In the genomic region with DNA sequence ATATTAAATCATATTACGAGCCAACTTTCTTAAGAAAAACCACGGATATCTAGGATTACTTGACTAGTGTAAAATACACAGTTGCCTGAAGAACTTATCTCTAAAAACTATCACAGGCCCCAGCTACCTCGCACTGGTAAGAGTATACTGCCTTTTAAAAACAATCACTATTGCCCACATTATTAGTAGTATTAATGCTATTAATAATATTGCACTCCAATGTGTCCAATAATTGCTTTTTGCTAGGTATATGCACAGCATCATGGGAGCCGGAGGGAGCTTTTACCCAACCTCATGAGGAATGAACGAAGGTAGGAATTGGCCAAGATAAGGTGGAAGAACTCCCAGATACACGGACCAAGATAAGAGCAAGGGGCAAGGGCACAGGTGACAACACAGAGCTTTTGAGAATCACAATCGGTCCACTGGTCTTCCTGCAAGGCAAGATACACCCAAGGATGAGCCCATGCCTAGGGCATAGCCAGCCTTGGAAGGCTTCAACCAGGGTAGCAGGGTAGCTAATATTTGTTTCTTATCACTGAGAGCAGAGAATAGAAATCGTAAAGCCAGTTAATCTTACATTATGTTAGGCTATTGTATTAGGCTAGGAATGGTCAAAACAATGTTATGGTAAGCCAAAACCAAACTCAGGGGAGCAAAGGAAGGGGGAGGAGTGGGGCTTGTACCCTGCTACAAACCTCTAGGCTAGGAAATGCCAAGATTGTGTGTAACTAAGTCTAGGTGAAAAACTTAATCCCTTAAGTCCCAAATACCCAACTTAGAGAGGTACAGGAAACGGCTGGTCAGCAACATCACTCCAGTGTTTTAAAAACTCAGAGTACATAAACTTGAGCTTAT, we compare ENCODE assay signal across 2 cellular contexts.
TF ChIP-seq lines count a peak whose summit lies in the region.

No MANE protein-coding gene starts in this region.

TF ChIP-seq in GM23338, 12 proteins besides CTCF, POLR2A, EP300 and RAD21 (continued from another document):
- TF ChIP-seq, protein P1, sequence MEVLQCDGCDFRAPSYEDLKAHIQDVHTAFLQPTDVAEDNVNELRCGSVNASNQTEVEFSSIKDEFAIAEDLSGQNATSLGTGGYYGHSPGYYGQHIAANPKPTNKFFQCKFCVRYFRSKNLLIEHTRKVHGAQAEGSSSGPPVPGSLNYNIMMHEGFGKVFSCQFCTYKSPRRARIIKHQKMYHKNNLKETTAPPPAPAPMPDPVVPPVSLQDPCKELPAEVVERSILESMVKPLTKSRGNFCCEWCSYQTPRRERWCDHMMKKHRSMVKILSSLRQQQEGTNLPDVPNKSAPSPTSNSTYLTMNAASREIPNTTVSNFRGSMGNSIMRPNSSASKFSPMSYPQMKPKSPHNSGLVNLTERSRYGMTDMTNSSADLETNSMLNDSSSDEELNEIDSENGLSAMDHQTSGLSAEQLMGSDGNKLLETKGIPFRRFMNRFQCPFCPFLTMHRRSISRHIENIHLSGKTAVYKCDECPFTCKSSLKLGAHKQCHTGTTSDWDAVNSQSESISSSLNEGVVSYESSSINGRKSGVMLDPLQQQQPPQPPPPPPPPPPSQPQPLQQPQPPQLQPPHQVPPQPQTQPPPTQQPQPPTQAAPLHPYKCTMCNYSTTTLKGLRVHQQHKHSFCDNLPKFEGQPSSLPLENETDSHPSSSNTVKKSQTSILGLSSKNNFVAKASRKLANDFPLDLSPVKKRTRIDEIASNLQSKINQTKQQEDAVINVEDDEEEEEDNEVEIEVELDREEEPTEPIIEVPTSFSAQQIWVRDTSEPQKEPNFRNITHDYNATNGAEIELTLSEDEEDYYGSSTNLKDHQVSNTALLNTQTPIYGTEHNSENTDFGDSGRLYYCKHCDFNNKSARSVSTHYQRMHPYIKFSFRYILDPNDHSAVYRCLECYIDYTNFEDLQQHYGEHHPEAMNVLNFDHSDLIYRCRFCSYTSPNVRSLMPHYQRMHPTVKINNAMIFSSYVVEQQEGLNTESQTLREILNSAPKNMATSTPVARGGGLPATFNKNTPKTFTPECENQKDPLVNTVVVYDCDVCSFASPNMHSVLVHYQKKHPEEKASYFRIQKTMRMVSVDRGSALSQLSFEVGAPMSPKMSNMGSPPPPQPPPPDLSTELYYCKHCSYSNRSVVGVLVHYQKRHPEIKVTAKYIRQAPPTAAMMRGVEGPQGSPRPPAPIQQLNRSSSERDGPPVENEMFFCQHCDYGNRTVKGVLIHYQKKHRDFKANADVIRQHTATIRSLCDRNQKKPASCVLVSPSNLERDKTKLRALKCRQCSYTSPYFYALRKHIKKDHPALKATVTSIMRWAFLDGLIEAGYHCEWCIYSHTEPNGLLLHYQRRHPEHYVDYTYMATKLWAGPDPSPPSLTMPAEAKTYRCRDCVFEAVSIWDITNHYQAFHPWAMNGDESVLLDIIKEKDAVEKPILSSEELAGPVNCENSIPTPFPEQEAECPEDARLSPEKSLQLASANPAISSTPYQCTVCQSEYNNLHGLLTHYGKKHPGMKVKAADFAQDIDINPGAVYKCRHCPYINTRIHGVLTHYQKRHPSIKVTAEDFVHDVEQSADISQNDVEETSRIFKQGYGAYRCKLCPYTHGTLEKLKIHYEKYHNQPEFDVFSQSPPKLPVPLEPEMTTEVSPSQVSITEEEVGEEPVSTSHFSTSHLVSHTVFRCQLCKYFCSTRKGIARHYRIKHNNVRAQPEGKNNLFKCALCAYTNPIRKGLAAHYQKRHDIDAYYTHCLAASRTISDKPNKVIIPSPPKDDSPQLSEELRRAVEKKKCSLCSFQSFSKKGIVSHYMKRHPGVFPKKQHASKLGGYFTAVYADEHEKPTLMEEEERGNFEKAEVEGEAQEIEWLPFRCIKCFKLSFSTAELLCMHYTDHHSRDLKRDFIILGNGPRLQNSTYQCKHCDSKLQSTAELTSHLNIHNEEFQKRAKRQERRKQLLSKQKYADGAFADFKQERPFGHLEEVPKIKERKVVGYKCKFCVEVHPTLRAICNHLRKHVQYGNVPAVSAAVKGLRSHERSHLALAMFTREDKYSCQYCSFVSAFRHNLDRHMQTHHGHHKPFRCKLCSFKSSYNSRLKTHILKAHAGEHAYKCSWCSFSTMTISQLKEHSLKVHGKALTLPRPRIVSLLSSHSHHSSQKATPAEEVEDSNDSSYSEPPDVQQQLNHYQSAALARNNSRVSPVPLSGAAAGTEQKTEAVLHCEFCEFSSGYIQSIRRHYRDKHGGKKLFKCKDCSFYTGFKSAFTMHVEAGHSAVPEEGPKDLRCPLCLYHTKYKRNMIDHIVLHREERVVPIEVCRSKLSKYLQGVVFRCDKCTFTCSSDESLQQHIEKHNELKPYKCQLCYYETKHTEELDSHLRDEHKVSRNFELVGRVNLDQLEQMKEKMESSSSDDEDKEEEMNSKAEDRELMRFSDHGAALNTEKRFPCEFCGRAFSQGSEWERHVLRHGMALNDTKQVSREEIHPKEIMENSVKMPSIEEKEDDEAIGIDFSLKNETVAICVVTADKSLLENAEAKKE (CRISPR knock-in tag; IDR thresholded peaks at IDR 0.05) = no peak
- peak; percentile 47 for TF ChIP-seq POLR2AphosphoS5 (IDR thresholded peaks at IDR 0.05; ENCODE audit: low read depth)
- TF ChIP-seq ZNF331 (CRISPR knock-in tag; IDR thresholded peaks at IDR 0.05; ENCODE audit: low read depth) = no peak
- no peak for TF ChIP-seq CREB1 (CRISPR knock-in tag; IDR thresholded peaks at IDR 0.05; ENCODE audit: low read depth)

TF ChIP-seq in WTC11, 78 proteins besides CTCF, POLR2A, EP300 and RAD21 (continued from another document and continues in another):
- TF ChIP-seq, protein P2, sequence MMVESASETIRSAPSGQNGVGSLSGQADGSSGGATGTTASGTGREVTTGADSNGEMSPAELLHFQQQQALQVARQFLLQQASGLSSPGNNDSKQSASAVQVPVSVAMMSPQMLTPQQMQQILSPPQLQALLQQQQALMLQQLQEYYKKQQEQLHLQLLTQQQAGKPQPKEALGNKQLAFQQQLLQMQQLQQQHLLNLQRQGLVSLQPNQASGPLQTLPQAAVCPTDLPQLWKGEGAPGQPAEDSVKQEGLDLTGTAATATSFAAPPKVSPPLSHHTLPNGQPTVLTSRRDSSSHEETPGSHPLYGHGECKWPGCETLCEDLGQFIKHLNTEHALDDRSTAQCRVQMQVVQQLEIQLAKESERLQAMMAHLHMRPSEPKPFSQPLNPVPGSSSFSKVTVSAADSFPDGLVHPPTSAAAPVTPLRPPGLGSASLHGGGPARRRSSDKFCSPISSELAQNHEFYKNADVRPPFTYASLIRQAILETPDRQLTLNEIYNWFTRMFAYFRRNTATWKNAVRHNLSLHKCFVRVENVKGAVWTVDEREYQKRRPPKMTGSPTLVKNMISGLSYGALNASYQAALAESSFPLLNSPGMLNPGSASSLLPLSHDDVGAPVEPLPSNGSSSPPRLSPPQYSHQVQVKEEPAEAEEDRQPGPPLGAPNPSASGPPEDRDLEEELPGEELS (CRISPR knock-in tag; IDR thresholded peaks at IDR 0.05) = no peak
- TF ChIP-seq, protein P3, sequence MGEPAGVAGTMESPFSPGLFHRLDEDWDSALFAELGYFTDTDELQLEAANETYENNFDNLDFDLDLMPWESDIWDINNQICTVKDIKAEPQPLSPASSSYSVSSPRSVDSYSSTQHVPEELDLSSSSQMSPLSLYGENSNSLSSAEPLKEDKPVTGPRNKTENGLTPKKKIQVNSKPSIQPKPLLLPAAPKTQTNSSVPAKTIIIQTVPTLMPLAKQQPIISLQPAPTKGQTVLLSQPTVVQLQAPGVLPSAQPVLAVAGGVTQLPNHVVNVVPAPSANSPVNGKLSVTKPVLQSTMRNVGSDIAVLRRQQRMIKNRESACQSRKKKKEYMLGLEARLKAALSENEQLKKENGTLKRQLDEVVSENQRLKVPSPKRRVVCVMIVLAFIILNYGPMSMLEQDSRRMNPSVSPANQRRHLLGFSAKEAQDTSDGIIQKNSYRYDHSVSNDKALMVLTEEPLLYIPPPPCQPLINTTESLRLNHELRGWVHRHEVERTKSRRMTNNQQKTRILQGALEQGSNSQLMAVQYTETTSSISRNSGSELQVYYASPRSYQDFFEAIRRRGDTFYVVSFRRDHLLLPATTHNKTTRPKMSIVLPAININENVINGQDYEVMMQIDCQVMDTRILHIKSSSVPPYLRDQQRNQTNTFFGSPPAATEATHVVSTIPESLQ (CRISPR knock-in tag; IDR thresholded peaks at IDR 0.05) = no peak
- TF ChIP-seq HMGA2 (CRISPR knock-in tag; IDR thresholded peaks at IDR 0.05) (no peak), TEAD4 (CRISPR knock-in tag; IDR thresholded peaks at IDR 0.05) (no peak), KAT7 (CRISPR knock-in tag; IDR thresholded peaks at IDR 0.05; ENCODE audit: borderline replicate concordance) (no peak), ATF1 (CRISPR knock-in tag; IDR thresholded peaks at IDR 0.05) (no peak), NR3C1 (CRISPR knock-in tag; conservative IDR thresholded peaks at IDR 0.05; ENCODE audit: low read depth) (no peak), OVOL2 (CRISPR knock-in tag; IDR thresholded peaks at IDR 0.05; ENCODE audit: borderline replicate concordance) (no peak)
- TF ChIP-seq, protein P4, sequence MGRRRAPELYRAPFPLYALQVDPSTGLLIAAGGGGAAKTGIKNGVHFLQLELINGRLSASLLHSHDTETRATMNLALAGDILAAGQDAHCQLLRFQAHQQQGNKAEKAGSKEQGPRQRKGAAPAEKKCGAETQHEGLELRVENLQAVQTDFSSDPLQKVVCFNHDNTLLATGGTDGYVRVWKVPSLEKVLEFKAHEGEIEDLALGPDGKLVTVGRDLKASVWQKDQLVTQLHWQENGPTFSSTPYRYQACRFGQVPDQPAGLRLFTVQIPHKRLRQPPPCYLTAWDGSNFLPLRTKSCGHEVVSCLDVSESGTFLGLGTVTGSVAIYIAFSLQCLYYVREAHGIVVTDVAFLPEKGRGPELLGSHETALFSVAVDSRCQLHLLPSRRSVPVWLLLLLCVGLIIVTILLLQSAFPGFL (CRISPR knock-in tag; IDR thresholded peaks at IDR 0.05; ENCODE audit: borderline replicate concordance) = no peak
- TF ChIP-seq, protein P5, sequence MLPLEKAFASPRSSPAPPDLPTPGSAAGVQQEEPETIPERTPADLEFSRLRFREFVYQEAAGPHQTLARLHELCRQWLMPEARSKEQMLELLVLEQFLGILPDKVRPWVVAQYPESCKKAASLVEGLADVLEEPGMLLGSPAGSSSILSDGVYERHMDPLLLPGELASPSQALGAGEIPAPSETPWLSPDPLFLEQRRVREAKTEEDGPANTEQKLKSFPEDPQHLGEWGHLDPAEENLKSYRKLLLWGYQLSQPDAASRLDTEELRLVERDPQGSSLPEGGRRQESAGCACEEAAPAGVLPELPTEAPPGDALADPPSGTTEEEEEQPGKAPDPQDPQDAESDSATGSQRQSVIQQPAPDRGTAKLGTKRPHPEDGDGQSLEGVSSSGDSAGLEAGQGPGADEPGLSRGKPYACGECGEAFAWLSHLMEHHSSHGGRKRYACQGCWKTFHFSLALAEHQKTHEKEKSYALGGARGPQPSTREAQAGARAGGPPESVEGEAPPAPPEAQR (CRISPR knock-in tag; IDR thresholded peaks at IDR 0.05) = no peak
- TF ChIP-seq, protein P6, sequence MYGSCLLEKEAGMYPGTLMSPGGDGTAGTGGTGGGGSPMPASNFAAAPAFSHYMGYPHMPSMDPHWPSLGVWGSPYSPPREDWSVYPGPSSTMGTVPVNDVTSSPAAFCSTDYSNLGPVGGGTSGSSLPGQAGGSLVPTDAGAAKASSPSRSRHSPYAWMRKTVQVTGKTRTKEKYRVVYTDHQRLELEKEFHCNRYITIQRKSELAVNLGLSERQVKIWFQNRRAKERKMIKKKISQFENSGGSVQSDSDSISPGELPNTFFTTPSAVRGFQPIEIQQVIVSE (CRISPR knock-in tag; IDR thresholded peaks at IDR 0.05; ENCODE audit: borderline replicate concordance) = no peak
- TF ChIP-seq, protein P7, sequence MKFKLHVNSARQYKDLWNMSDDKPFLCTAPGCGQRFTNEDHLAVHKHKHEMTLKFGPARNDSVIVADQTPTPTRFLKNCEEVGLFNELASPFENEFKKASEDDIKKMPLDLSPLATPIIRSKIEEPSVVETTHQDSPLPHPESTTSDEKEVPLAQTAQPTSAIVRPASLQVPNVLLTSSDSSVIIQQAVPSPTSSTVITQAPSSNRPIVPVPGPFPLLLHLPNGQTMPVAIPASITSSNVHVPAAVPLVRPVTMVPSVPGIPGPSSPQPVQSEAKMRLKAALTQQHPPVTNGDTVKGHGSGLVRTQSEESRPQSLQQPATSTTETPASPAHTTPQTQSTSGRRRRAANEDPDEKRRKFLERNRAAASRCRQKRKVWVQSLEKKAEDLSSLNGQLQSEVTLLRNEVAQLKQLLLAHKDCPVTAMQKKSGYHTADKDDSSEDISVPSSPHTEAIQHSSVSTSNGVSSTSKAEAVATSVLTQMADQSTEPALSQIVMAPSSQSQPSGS (CRISPR knock-in tag; IDR thresholded peaks at IDR 0.05; ENCODE audit: borderline replicate concordance, low read depth) = no peak
- TF ChIP-seq, protein P8, sequence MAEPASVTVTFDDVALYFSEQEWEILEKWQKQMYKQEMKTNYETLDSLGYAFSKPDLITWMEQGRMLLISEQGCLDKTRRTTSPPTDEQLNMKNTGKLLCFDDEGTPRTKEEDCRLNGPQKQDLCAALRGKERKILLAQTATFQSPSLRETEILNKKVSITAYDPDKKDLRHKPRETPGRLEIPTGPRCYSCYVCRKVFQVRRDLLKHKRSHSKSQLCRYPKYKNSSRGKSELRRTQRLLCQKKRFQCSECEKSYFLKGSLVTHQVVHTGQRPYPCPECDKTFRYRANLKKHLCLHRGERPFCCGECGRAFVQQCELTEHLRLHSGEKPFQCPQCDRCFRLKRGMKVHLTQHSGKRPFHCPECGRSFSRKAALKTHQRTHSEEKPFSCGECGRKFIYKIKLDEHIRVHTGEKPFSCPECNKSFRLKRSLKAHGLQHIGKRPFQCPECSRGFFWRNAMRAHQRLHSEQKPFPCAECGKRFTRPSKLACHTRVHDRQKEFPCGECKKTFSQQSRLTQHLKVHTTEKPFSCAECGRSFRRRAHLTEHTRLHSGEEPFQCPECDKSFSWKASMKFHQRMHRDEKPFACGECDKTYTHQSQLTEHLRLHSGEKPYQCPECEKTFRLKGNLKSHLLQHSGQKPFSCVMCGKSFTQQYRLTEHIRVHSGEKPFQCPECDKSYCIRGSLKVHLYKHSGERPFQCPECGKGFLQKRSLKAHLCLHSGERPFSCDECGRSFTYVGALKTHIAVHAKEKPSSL (CRISPR knock-in tag; conservative IDR thresholded peaks at IDR 0.05) = 0 out of 2 replicates have a peak, but pooled peaks have one; percentile 38
- TF ChIP-seq, protein P9, sequence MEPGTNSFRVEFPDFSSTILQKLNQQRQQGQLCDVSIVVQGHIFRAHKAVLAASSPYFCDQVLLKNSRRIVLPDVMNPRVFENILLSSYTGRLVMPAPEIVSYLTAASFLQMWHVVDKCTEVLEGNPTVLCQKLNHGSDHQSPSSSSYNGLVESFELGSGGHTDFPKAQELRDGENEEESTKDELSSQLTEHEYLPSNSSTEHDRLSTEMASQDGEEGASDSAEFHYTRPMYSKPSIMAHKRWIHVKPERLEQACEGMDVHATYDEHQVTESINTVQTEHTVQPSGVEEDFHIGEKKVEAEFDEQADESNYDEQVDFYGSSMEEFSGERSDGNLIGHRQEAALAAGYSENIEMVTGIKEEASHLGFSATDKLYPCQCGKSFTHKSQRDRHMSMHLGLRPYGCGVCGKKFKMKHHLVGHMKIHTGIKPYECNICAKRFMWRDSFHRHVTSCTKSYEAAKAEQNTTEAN (CRISPR knock-in tag; IDR thresholded peaks at IDR 0.05) = no peak
- TF ChIP-seq, protein P10, sequence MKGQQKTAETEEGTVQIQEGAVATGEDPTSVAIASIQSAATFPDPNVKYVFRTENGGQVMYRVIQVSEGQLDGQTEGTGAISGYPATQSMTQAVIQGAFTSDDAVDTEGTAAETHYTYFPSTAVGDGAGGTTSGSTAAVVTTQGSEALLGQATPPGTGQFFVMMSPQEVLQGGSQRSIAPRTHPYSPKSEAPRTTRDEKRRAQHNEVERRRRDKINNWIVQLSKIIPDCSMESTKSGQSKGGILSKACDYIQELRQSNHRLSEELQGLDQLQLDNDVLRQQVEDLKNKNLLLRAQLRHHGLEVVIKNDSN (CRISPR knock-in tag; IDR thresholded peaks at IDR 0.05) = no peak
